ENCODE assay signal across 2 cellular contexts in genomic region chr1:247448107-247448778, GRCh38.
TF ChIP-seq lines count a peak whose summit lies in the region.

No MANE protein-coding gene starts in this region.

TF ChIP-seq in HCT116, 20 proteins besides CTCF, POLR2A, EP300 and RAD21 (continued from another document):
- TF ChIP-seq ATF3 (IDR thresholded peaks at IDR 0.05) (no peak), EZH2 (IDR thresholded peaks at IDR 0.05) (no peak), REST (IDR thresholded peaks at IDR 0.05; ENCODE audit: low read depth) (no peak), EGR1 (IDR thresholded peaks at IDR 0.05; ENCODE audit: low read depth) (no peak)

TF ChIP-seq in endothelial cell of umbilical vein, 7 proteins besides CTCF, POLR2A, EP300 and RAD21 (continued from another document):
- TF ChIP-seq MAX (IDR thresholded peaks at IDR 0.05; ENCODE audit: insufficient read depth, insufficient read length): no peak
- TF ChIP-seq JUN (IDR thresholded peaks at IDR 0.05; ENCODE audit: borderline replicate concordance, insufficient read depth, insufficient read length, low read depth): no peak
